16 cellular contexts compared by ENCODE assay signal in genomic region chr16:57043248-57043647, GRCh38. TPM values are rescaled to one million over a fixed set of nuclear protein-coding genes. Genes with fewer than 3 reads are reported as not detected.
DNase-seq lines count a peak whose midpoint lies in the region; ATAC-seq, FAIRE-seq and TF ChIP-seq lines count a peak whose summit lies in the region.
"Had no signal": no experiment of that assay in that cellular context is flagged by ENCODE, and none has a peak within 500 bp of the region (broad histone marks: within the 10 kb centered on the region; RNA-seq: fewer than 3 reads in every experiment).

No MANE protein-coding gene starts in this region.

- H3K4me1 Mint-ChIP-seq in CD4-positive, CD25-positive, alpha-beta regulatory T cell: peaks cover 12 to 86% (median 41%) of the 10 kb centered on the region in 4 donors
- peaks cover 79% of the 10 kb centered on the region for H3K4me1 Mint-ChIP-seq in activated CD8-positive, alpha-beta T cell treated with anti-CD3 and anti-CD28 coated beads for 36 hours (ENCODE audit: low read depth)
- peaks cover 45 to 46% of the 10 kb centered on the region in 2 donors for H3K4me1 Mint-ChIP-seq in natural killer cell treated with Interleukin-12 subunit alpha and Interleukin-12 subunit beta and Interleukin-15 and Interleukin-18, amount 100 ng/mL, for 72 hours (ENCODE audit: low read depth in 2 of 2)

- H3K9me3 Mint-ChIP-seq in CD4-positive, CD25-positive, alpha-beta regulatory T cell: no peaks in the 10 kb centered on the region
- H3K9me3 Mint-ChIP-seq in activated CD8-positive, alpha-beta T cell treated with anti-CD3 and anti-CD28 coated beads for 36 hours: no peaks in the 10 kb centered on the region
- H3K9me3 Mint-ChIP-seq in natural killer cell treated with Interleukin-12 subunit alpha and Interleukin-12 subunit beta and Interleukin-15 and Interleukin-18, amount 100 ng/mL, for 72 hours: peaks cover 4% of the 10 kb centered on the region

- peak overlapping the region; percentile 45 to 90 (median 84) for H3K4me3 Mint-ChIP-seq in CD4-positive, CD25-positive, alpha-beta regulatory T cell
- no peak overlapping the region for H3K4me3 Mint-ChIP-seq in activated CD8-positive, alpha-beta T cell treated with anti-CD3 and anti-CD28 coated beads for 36 hours
- peak overlapping the region; percentile 49 for H3K4me3 Mint-ChIP-seq in natural killer cell treated with Interleukin-12 subunit alpha and Interleukin-12 subunit beta and Interleukin-15 and Interleukin-18, amount 100 ng/mL, for 72 hours
- H3K4me3 Mint-ChIP-seq: GM23338, nephron progenitor cell had no signal

- intact Hi-C loops in activated CD8-positive, alpha-beta T cell treated with anti-CD3 and anti-CD28 coated beads for 36 hours (cut with micrococcal nuclease): no loop called here
- intact Hi-C loops in A673 (cut with micrococcal nuclease; ENCODE audit: unreplicated experiment): no loop called here

- peaks cover 57% of the 10 kb centered on the region for H3K36me3 Mint-ChIP-seq in CD4-positive, CD25-positive, alpha-beta regulatory T cell
- peaks cover 65% of the 10 kb centered on the region for H3K36me3 Mint-ChIP-seq in activated CD8-positive, alpha-beta T cell treated with anti-CD3 and anti-CD28 coated beads for 36 hours (ENCODE audit: low read depth)
- peaks cover 11% of the 10 kb centered on the region for H3K36me3 Mint-ChIP-seq in natural killer cell treated with Interleukin-12 subunit alpha and Interleukin-12 subunit beta and Interleukin-15 and Interleukin-18, amount 100 ng/mL, for 72 hours

- BruUV-seq in A673 (replicated peaks; lab: Mats Ljungman, UMichigan): no TSS peak

- DNase-seq in CD4-positive, CD25-positive, alpha-beta regulatory T cell: no peak
- DNase-seq in GM12891 (ENCODE audit: insufficient read length, low spot score): no peak
- DNase-seq in activated CD8-positive, alpha-beta T cell treated with anti-CD3 and anti-CD28 coated beads for 36 hours: no peak
- DNase-seq in natural killer cell treated with Interleukin-12 subunit alpha and Interleukin-12 subunit beta and Interleukin-15 and Interleukin-18, amount 100 ng/mL, for 72 hours (ENCODE audit: low spot score): no peak
- DNase-seq in foreskin keratinocyte: no peak
- no peak for DNase-seq in A673 (ENCODE audit: low spot score)
- DNase-seq: anterior cingulate cortex, C1 segment of cervical spinal cord, foreskin melanocyte, NCI-H345, nephron progenitor cell, substantia nigra had no signal

- no peaks in the 10 kb centered on the region for H3K27me3 Mint-ChIP-seq in CD4-positive, CD25-positive, alpha-beta regulatory T cell
- H3K27me3 Mint-ChIP-seq in activated CD8-positive, alpha-beta T cell treated with anti-CD3 and anti-CD28 coated beads for 36 hours: no peaks in the 10 kb centered on the region
- H3K27me3 Mint-ChIP-seq in natural killer cell treated with Interleukin-12 subunit alpha and Interleukin-12 subunit beta and Interleukin-15 and Interleukin-18, amount 100 ng/mL, for 72 hours: no peaks in the 10 kb centered on the region

- no peak for TF ChIP-seq CTCF in activated CD8-positive, alpha-beta T cell treated with anti-CD3 and anti-CD28 coated beads for 36 hours (IDR thresholded peaks at IDR 0.05)
- no peak for TF ChIP-seq CTCF in foreskin keratinocyte (conservative IDR thresholded peaks at IDR 0.05)
- TF ChIP-seq CTCF in A673 (conservative IDR thresholded peaks at IDR 0.05; ENCODE audit: low read depth, low read length): no peak

- H3K27me3 ChIP-seq in CD4-positive, CD25-positive, alpha-beta regulatory T cell (ENCODE audit: control insufficient read depth, insufficient read depth, low read length): no peaks in the 10 kb centered on the region
- H3K27me3 ChIP-seq in foreskin keratinocyte (no peaks in the 10 kb centered on the region), A673 (replicated peaks; ENCODE audit: insufficient read depth, low read depth, low read length, poor library complexity) (no peaks in the 10 kb centered on the region)
- H3K27me3 ChIP-seq: SJSA1 had no signal

- no peak for TF ChIP-seq POLR2A in GM12891 (IDR thresholded peaks at IDR 0.05; ENCODE audit: low read depth, low read length)

- ATAC-seq in CD4-positive, CD25-positive, alpha-beta regulatory T cell (ENCODE audit: low read depth in 2 of 2): no peak
- no peak for ATAC-seq in activated CD8-positive, alpha-beta T cell treated with anti-CD3 and anti-CD28 coated beads for 36 hours
- ATAC-seq in natural killer cell treated with Interleukin-12 subunit alpha and Interleukin-12 subunit beta and Interleukin-15 and Interleukin-18, amount 100 ng/mL, for 72 hours: no peak
- ATAC-seq in foreskin keratinocyte (no peak), GM18867 (IDR thresholded peaks at IDR 0.05; ENCODE audit: unreplicated experiment) (no peak)
- ATAC-seq: GM23338 had no signal

- no peak overlapping the region for H3K4me3 ChIP-seq in CD4-positive, CD25-positive, alpha-beta regulatory T cell (ENCODE audit: low read depth, low read length)
- no peak overlapping the region for H3K4me3 ChIP-seq in A673 (ENCODE audit: low read depth, low read length, poor library complexity, severe bottlenecking)
- H3K4me3 ChIP-seq: GM23338, lung, SJSA1 had no signal

- H3K9me3 ChIP-seq in CD4-positive, CD25-positive, alpha-beta regulatory T cell (ENCODE audit: control insufficient read depth in 2 of 2, low read length in 2 of 2): no peaks in the 10 kb centered on the region
- no peaks in the 10 kb centered on the region for H3K9me3 ChIP-seq in A673 (ENCODE audit: low read depth, low read length, poor library complexity, severe bottlenecking)
- H3K9me3 ChIP-seq: SJSA1 had no signal

- FAIRE-seq in GM12891 (lab: Jason Lieb, UNC): no peak

- H3K27ac Mint-ChIP-seq in CD4-positive, CD25-positive, alpha-beta regulatory T cell: peak overlapping the region; percentile 92 to 100 (median 96)
- H3K27ac Mint-ChIP-seq in activated CD8-positive, alpha-beta T cell treated with anti-CD3 and anti-CD28 coated beads for 36 hours: peak overlapping the region; percentile 99
- peak overlapping the region; percentile 90 to 97 for H3K27ac Mint-ChIP-seq in natural killer cell treated with Interleukin-12 subunit alpha and Interleukin-12 subunit beta and Interleukin-15 and Interleukin-18, amount 100 ng/mL, for 72 hours
- H3K27ac Mint-ChIP-seq: GM23338, nephron progenitor cell had no signal

- POLR2A ChIA-PET in activated CD8-positive, alpha-beta T cell treated with anti-CD3 and anti-CD28 coated beads for 36 hours (lab: Charles Lee): interaction anchor here (2.2 to 14.8 kb wide), 4 partner anchors 9 to 105 kb away, joined by 7 to 208 read pairs (median 37); partner anchors contain the start of gene NLRC5
- POLR2A ChIA-PET in A673 (lab: Charles Lee; ENCODE audit: low non-redundant PET): no interaction called here

- peaks cover 57% of the 10 kb centered on the region for H3K4me1 ChIP-seq in CD4-positive, CD25-positive, alpha-beta regulatory T cell (ENCODE audit: control insufficient read depth, insufficient read depth, low read length, poor library complexity, severe bottlenecking)
- H3K4me1 ChIP-seq in foreskin keratinocyte: peaks cover 5% of the 10 kb centered on the region
- H3K4me1 ChIP-seq in A673 (ENCODE audit: insufficient read depth, low read length, poor library complexity, severe bottlenecking): no peaks in the 10 kb centered on the region
- H3K4me1 ChIP-seq: SJSA1 had no signal

- peaks cover 63% of the 10 kb centered on the region for H3K36me3 ChIP-seq in CD4-positive, CD25-positive, alpha-beta regulatory T cell (ENCODE audit: control insufficient read depth, insufficient read depth, low read length)
- H3K36me3 ChIP-seq in A673 (ENCODE audit: insufficient read depth, low read length, poor library complexity, severe bottlenecking): no peaks in the 10 kb centered on the region

- H3K27ac ChIP-seq in CD4-positive, CD25-positive, alpha-beta regulatory T cell (ENCODE audit: insufficient read depth, low read length, poor library complexity, severe bottlenecking): peak overlapping the region; percentile 80
- H3K27ac ChIP-seq in foreskin keratinocyte (no peak overlapping the region), A673 (ENCODE audit: low read depth, low read length, poor library complexity, severe bottlenecking) (no peak overlapping the region)
- H3K27ac ChIP-seq: SJSA1 had no signal

- CTCF ChIA-PET in activated CD8-positive, alpha-beta T cell treated with anti-CD3 and anti-CD28 coated beads for 36 hours (lab: Charles Lee): interaction anchor here (7.6 kb wide), 1 partner anchor 78 kb away, joined by 61 read pairs; no protein-coding TSS in a partner anchor
- CTCF ChIA-PET in A673 (lab: Charles Lee): no interaction called here

TF ChIP-seq in GM12891, 5 proteins besides CTCF, POLR2A, EP300 and RAD21:
- TF ChIP-seq SPI1 (IDR thresholded peaks at IDR 0.05; ENCODE audit: low read depth, low read length): no peak
- TF ChIP-seq PAX5 (IDR thresholded peaks at IDR 0.05; ENCODE audit: insufficient read depth, low read length, severe bottlenecking): no peak
- TF ChIP-seq POU2F2 (IDR thresholded peaks at IDR 0.05; ENCODE audit: low read depth, low read length): 0 out of 2 replicates have a peak, but pooled peaks have one; percentile 12
- TF ChIP-seq TAF1 (IDR thresholded peaks at IDR 0.05; ENCODE audit: low read depth, low read length): no peak
- no peak for TF ChIP-seq POLR2AphosphoS5 (IDR thresholded peaks at IDR 0.05; ENCODE audit: low read depth, low read length)

RNA-seq across cellular contexts. Expression of gene CPNE2, which starts 49.1 kb away (rescaled TPM):
- 15.3 TPM for total RNA-seq in CD4-positive, CD25-positive, alpha-beta regulatory T cell
- 10 to 100 TPM; 31.7 to 54.7 (median 47.3) TPM for polyA plus RNA-seq in CD4-positive, CD25-positive, alpha-beta regulatory T cell
- 13.0 TPM for polyA plus RNA-seq in GM12891 (2012; ENCODE audit: low read depth, missing spikeins)
- total RNA-seq in activated CD8-positive, alpha-beta T cell treated with anti-CD3 and anti-CD28 coated beads for 36 hours: 10 to 100 TPM; 18.6 to 20.6 TPM
- under 1 TPM; 0.50 to 0.95 TPM for total RNA-seq in natural killer cell treated with Interleukin-12 subunit alpha and Interleukin-12 subunit beta and Interleukin-15 and Interleukin-18, amount 100 ng/mL, for 72 hours
- total RNA-seq in foreskin keratinocyte: 22.9 and 23.5 TPM in 2 replicates
- polyA plus RNA-seq in foreskin keratinocyte: 30.5 and 33.6 TPM in 2 replicates
- 38.1 and 43.6 TPM in 2 replicates for total RNA-seq in A673 (2021)

RNA-seq across cellular contexts. Expression of gene NLRC5, which starts 53.9 kb away (rescaled TPM):
- total RNA-seq in CD4-positive, CD25-positive, alpha-beta regulatory T cell: 842 TPM
- polyA plus RNA-seq in CD4-positive, CD25-positive, alpha-beta regulatory T cell: 100 to 1,000 TPM in 1 of 4 donors, 10 to 100 TPM in 3; 75.3 to 112 (median 97.2) TPM
- 44.7 TPM for polyA plus RNA-seq in GM12891 (2012; ENCODE audit: low read depth, missing spikeins)
- 100 to 1,000 TPM; 135 to 153 TPM for total RNA-seq in activated CD8-positive, alpha-beta T cell treated with anti-CD3 and anti-CD28 coated beads for 36 hours
- 100 to 1,000 TPM; 190 to 316 TPM for total RNA-seq in natural killer cell treated with Interleukin-12 subunit alpha and Interleukin-12 subunit beta and Interleukin-15 and Interleukin-18, amount 100 ng/mL, for 72 hours
- total RNA-seq in foreskin keratinocyte (8.4 and 10.3 TPM in 2 replicates), A673 (2021) (13.1 and 14.2 TPM in 2 replicates)
- 5.2 and 5.8 TPM in 2 replicates for polyA plus RNA-seq in foreskin keratinocyte
